In genomic region chr3:71652786-71653419, GRCh38 we compare ENCODE assay signal across 9 cellular contexts.
DNase-seq lines count a peak whose midpoint lies in the region; ATAC-seq, FAIRE-seq and TF ChIP-seq lines count a peak whose summit lies in the region.
"Had no signal": no experiment of that assay in that cellular context is flagged by ENCODE, and none has a peak within 500 bp of the region (broad histone marks: within the 10 kb centered on the region; RNA-seq: fewer than 3 reads in every experiment).

No MANE protein-coding gene starts in this region.

- DNase-seq in stimulated activated CD4-positive, alpha-beta T cell treated with anti-CD3 and anti-CD28 coated beads, Interleukin-15, amount 100 ng/mL, for 24 hours = peak; percentile 40
- no peak for DNase-seq in stimulated activated CD4-positive, alpha-beta T cell treated with anti-CD3 and anti-CD28 coated beads, Interleukin-4, amount 100 ng/mL, for 4 hours
- DNase-seq in M059J (ENCODE audit: low read depth) (peak; percentile 29), SK-N-SH (peak; percentile 70), erythroblast (lab: John Stamatoyannopoulos, UW) (peak; percentile 18 to 37), myocyte (ENCODE audit: low read depth) (peak; percentile 63), GM12891 (ENCODE audit: insufficient read length, low spot score) (no peak)

- H3K4me3 ChIP-seq in SK-N-SH (ENCODE audit: low read depth in 2 of 2, low read length in 1 of 2) = no peak overlapping the region

- no peak for TF ChIP-seq EP300 in SK-N-SH (IDR thresholded peaks at IDR 0.05; ENCODE audit: borderline replicate concordance in 1 of 2, low read depth in 1 of 2, low read length in 1 of 2)

- WGBS in SK-N-SH (ENCODE audit: low lambda C conversion rate) = 35% methylated on average over 14 of the region's 14 CpGs

- peak; percentile 90 for TF ChIP-seq RAD21 in SK-N-SH (IDR thresholded peaks at IDR 0.05; ENCODE audit: low read length)

- no peaks in the 10 kb centered on the region for H4K20me1 ChIP-seq in SK-N-SH (ENCODE audit: insufficient read depth)

- no peak overlapping the region for H3K4me2 ChIP-seq in SK-N-SH

- H3K9me3 ChIP-seq in SK-N-SH = no peaks in the 10 kb centered on the region

- H3K9ac ChIP-seq in SK-N-SH = no peak overlapping the region

- H3K36me3 ChIP-seq in SK-N-SH (replicated peaks in 1 of 2; ENCODE audit: control insufficient read depth in 1 of 2, insufficient read depth in 2 of 2, low read length in 1 of 2) = no peaks in the 10 kb centered on the region

- H3K27me3 ChIP-seq in SK-N-SH (ENCODE audit: insufficient read depth) = no peaks in the 10 kb centered on the region

- H3K79me2 ChIP-seq in SK-N-SH (ENCODE audit: insufficient read depth) = no peaks in the 10 kb centered on the region

- H3K9me2 ChIP-seq in SK-N-SH = no peaks in the 10 kb centered on the region

- CTCF ChIA-PET in SK-N-SH (lab: Yijun Ruan, JAX) = interaction anchor here (0.6 to 1.8 kb wide), 17 partner anchors 10 to 1589 kb away, joined by 3 to 9 read pairs (median 4); no protein-coding TSS in a partner anchor

- no peak overlapping the region for H3K27ac ChIP-seq in SK-N-SH (ENCODE audit: low read depth in 2 of 2, low read length in 1 of 2)

- H3F3A ChIP-seq in SK-N-SH (replicated peaks; ENCODE audit: insufficient read depth) = no peaks in the 10 kb centered on the region

- no peak for ATAC-seq in GM21367 (IDR thresholded peaks at IDR 0.05; ENCODE audit: unreplicated experiment)

- peak; percentile 79 for TF ChIP-seq CTCF in SK-N-SH (IDR thresholded peaks at IDR 0.05)

- H2AFZ ChIP-seq in SK-N-SH (ENCODE audit: low read depth) = peak overlapping the region; percentile 22; the same call in 1 of the 2 replicates

- TF ChIP-seq POLR2A in erythroblast (IDR thresholded peaks at IDR 0.05; ENCODE audit: low read length) (no peak), GM12891 (IDR thresholded peaks at IDR 0.05; ENCODE audit: low read depth, low read length) (no peak)

- no peak for FAIRE-seq in GM12891 (lab: Jason Lieb, UNC)
- FAIRE-seq: GM18507 had no signal

- peaks cover 0 to 2% of the 10 kb centered on the region in 2 experiments; a peak in 2 of 4 replicates for H3K4me1 ChIP-seq in SK-N-SH (ENCODE audit: control insufficient read depth in 1 of 2, insufficient read depth in 2 of 2, low read depth in 1 of 2, low read length in 1 of 2)

- POLR2A ChIA-PET in SK-N-SH (lab: Yijun Ruan, JAX) = no interaction called here

TF ChIP-seq in SK-N-SH, 30 proteins besides CTCF, POLR2A, EP300 and RAD21:
- TF ChIP-seq GATA2 (CRISPR knock-in tag; IDR thresholded peaks at IDR 0.05) (no peak), SMC3 (IDR thresholded peaks at IDR 0.05; ENCODE audit: low read depth, low read length) (peak; percentile 58), CHD2 (IDR thresholded peaks at IDR 0.05; ENCODE audit: low read length, partially characterized antibody) (peak; percentile 14)
TF ChIP-seq in SK-N-SH: peak in this region for 2.

TF ChIP-seq in GM12891, 5 proteins besides CTCF, POLR2A, EP300 and RAD21:
- TF ChIP-seq PAX5 (IDR thresholded peaks at IDR 0.05; ENCODE audit: insufficient read depth, low read length, severe bottlenecking) = no peak
- no peak for TF ChIP-seq POU2F2 (IDR thresholded peaks at IDR 0.05; ENCODE audit: low read depth, low read length)

Comparison
In these comparisons a context has a peak if more than half of its experiments do, and no peak if none do; other contexts are left out.
1. DNase-seq: peak in stimulated activated CD4-positive, alpha-beta T cell treated with anti-CD3 and anti-CD28 coated beads, Interleukin-15, amount 100 ng/mL, for 24 hours (single experiment), M059J (single experiment), SK-N-SH (single experiment), erythroblast (2 of 2) and myocyte (single experiment); none in stimulated activated CD4-positive, alpha-beta T cell treated with anti-CD3 and anti-CD28 coated beads, Interleukin-4, amount 100 ng/mL, for 4 hours (0 of 2) and GM12891 (single experiment).